21 cellular contexts compared by ENCODE assay signal in the genomic region with DNA sequence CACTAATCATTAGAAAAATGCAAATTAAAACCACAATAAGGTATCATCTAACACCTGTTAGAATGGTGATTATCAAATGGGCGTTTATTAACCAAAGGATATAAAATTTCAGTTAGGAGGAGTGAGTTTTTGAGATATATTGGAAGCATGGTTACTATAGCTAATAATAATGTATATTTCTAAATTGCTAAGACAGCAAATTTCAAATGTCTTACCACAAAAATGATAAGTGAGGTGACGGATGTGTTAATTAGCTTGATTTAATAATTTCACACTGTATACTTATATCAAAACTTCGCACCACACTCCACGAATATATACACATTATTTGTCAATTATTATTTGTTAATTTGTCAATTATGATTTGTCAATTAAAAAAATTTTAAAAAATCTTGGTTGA.
"Had no signal": no experiment of that assay in that cellular context is flagged by ENCODE, and none has a peak within 500 bp of the region (broad histone marks: within the 10 kb centered on the region; RNA-seq: fewer than 3 reads in every experiment).

No MANE protein-coding gene starts in this region.

- H3K36me3 ChIP-seq: esophagus muscularis mucosa, gastroesophageal sphincter, heart left ventricle, left lung, lower lobe of right lung had no signal

- DNase-seq: dermis blood vessel endothelial cell; dorsolateral prefrontal cortex; effector CD4-positive, alpha-beta T cell; effector memory CD4-positive, alpha-beta T cell; foreskin keratinocyte; heart left ventricle; hypothalamus; immature natural killer cell; islet precursor cell; left cardiac atrium; left lung; left ventricle myocardium superior; lower lobe of right lung; mesenchymal stem cell; naive thymus-derived CD4-positive, alpha-beta T cell had no signal

- H3K4me2 ChIP-seq: hepatocyte had no signal

- H2AFZ ChIP-seq: hepatocyte had no signal

- ATAC-seq: foreskin keratinocyte; gastroesophageal sphincter; heart left ventricle; left cardiac atrium; left lung; left ventricle myocardium superior; lower lobe of right lung; naive thymus-derived CD4-positive, alpha-beta T cell had no signal

- FAIRE-seq: endothelial cell of umbilical vein, frontal cortex had no signal

- H3K27me3 ChIP-seq: dorsolateral prefrontal cortex, esophagus muscularis mucosa, foreskin keratinocyte, gastroesophageal sphincter, heart left ventricle, hepatocyte, left lung had no signal

- H3K4me1 ChIP-seq: esophagus muscularis mucosa, foreskin keratinocyte, gastroesophageal sphincter, heart left ventricle, left lung, lower lobe of right lung had no signal

- H3K4me3 ChIP-seq: coronary artery, dorsolateral prefrontal cortex, esophagus muscularis mucosa, gastroesophageal sphincter, heart left ventricle, hepatocyte, left lung, lower lobe of right lung had no signal

- H3K27ac ChIP-seq: coronary artery, dorsolateral prefrontal cortex, esophagus muscularis mucosa, foreskin keratinocyte, gastroesophageal sphincter, heart left ventricle, hepatocyte, left lung, lower lobe of right lung had no signal
